In the genomic region with DNA sequence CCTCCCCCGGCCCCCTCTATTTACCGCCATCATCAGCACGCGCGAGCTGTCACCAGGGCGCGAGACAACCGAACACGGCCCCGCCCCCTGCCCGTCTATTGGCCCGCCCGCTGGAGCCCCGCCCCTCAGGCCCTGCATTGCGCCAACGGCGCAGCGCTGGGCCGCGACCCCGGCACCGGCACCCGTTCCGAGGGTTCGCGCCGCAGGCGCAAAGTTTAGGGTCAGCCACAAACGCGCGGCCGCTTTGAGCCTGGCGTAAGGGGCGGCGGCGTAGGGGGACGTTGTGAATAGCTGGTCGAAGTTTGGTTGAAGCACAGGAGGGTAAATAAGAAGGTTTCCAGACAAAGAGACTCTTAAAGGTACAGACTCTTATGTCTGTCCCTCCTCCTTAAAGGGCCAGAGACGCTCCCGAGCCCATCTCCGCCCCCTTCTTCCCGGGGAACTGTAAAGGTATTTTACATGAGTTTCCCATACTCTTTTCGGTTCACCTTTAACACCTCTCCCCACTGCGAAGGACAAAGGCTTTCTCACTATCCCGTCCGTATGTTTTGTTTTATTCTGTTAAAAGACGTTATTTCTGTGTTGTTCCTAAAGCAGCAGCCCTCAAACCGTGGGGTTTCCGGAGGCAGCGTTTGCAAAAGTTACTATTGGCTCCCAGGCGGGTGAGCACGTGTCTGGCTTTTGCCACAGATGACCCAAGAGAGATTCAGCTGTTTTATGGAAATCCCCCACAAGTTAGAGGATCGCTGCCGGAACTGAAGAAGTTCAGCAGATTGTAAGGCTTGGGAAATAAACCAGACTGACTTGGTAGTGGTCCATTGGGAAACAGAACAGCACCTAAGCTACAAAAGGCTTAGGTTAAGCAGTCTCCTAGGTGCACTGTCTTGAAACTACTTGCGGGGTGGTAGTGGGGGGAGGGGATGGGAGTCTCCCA, we compare ENCODE assay signal across 8 cellular contexts. TPM values are rescaled to one million over a fixed set of nuclear protein-coding genes. Genes with fewer than 3 reads are reported as not detected.
DNase-seq lines count a peak whose midpoint lies in the region; ATAC-seq, FAIRE-seq and TF ChIP-seq lines count a peak whose summit lies in the region.

A gene (minus strand): TSS at position 76 of the 934 bp plus-strand sequence. CDS start 88,392 bp downstream, outside the sequence.

- POLR2A ChIA-PET in endothelial cell of umbilical vein (lab: Charles Lee): interaction anchor here (0.6 to 1.0 kb wide), 3 partner anchors 26 to 111 kb away, joined by 3 to 4 read pairs (median 4); a partner anchor contains a TSS

- TF ChIP-seq CTCF in Calu3 (IDR thresholded peaks at IDR 0.05; ENCODE audit: unreplicated experiment) (no peak), endothelial cell of umbilical vein (IDR thresholded peaks at IDR 0.05; ENCODE audit: extremely low read depth in 1 of 2, insufficient read depth in 1 of 2, low read depth in 1 of 2, low read length in 2 of 2) (no peak)

- peak within 1 kb of the TSS; percentile 90 for H2AFZ ChIP-seq in endothelial cell of umbilical vein (ENCODE audit: low read depth, low read length)

- peak; percentile 94 for DNase-seq in Calu3
- DNase-seq in HUDEP-2 (lab: John Stamatoyannopoulos, UW; ENCODE audit: unreplicated experiment in 76 of 76): peak in 75 of 76 experiments; percentile 21 to 97 (median 87)
- DNase-seq in NOMO-1 treated with DMSO at 0.1 percent for 48 hours (lab: John Stamatoyannopoulos, UW; ENCODE audit: unreplicated experiment): peak; percentile 92
- DNase-seq in activated CD8-positive, alpha-beta memory T cell treated with anti-CD3 and anti-CD28 coated beads, Interleukin-2, amount 10 ng/mL, durations not matched to agents 7 days and 5 days: peak; percentile 94
- DNase-seq in endothelial cell of umbilical vein (ENCODE audit: low read depth, low spot score): peak; percentile 89
- peak; percentile 90 for DNase-seq in midbrain (lab: John Stamatoyannopoulos, UW)
- DNase-seq in stimulated activated CD8-positive, alpha-beta memory T cell treated with anti-CD3 and anti-CD28 coated beads, Interleukin-2, amount 100 ng/mL, for 1 hour (ENCODE audit: low read depth in 2 of 2): peak; percentile 78 to 90

- TF ChIP-seq POLR2A in endothelial cell of umbilical vein (IDR thresholded peaks at IDR 0.05; ENCODE audit: low read depth, low read length): peak; percentile 70

- no peak within 1 kb of the TSS for H3K27ac Mint-ChIP-seq in Calu3 (ENCODE audit: unreplicated experiment)
- H3K27ac Mint-ChIP-seq in activated CD8-positive, alpha-beta memory T cell treated with anti-CD3 and anti-CD28 coated beads, Interleukin-2, amount 10 ng/mL, durations not matched to agents 7 days and 5 days: peak within 1 kb of the TSS; percentile 75

- H3K4me2 ChIP-seq in endothelial cell of umbilical vein (ENCODE audit: insufficient read depth, low read length): peak within 1 kb of the TSS; percentile 81

- peaks cover 9% of the 10 kb centered on the region for H3K4me1 Mint-ChIP-seq in Calu3 (ENCODE audit: low read depth, unreplicated experiment)
- H3K4me1 Mint-ChIP-seq in activated CD8-positive, alpha-beta memory T cell treated with anti-CD3 and anti-CD28 coated beads, Interleukin-2, amount 10 ng/mL, durations not matched to agents 7 days and 5 days: peaks cover 9% of the 10 kb centered on the region

- no peaks in the 10 kb centered on the region for H3K9me3 ChIP-seq in endothelial cell of umbilical vein (replicated peaks; ENCODE audit: control insufficient read depth, insufficient read depth, low read length)

- H3K4me3 ChIP-seq in endothelial cell of umbilical vein (replicated peaks in 1 of 3; ENCODE audit: insufficient read depth in 1 of 3, low read depth in 1 of 3, low read length in 3 of 3): peak within 1 kb of the TSS; percentile 70 to 78 (median 72)

- dilution Hi-C loops in endothelial cell of umbilical vein (cut with MboI; ENCODE audit: extremely low pct_ligation_motif_present, low sequenced_read_pairs): no loop called here

- peak; percentile 89 for FAIRE-seq in endothelial cell of umbilical vein (lab: Jason Lieb, UNC)

- H3K27me3 ChIP-seq in endothelial cell of umbilical vein (ENCODE audit: control insufficient read depth in 2 of 2, insufficient read depth in 2 of 2, low read length in 2 of 2): peaks cover 0 to 2% of the 10 kb centered on the region in 2 experiments

- peaks cover 3% of the 10 kb centered on the region for H3K36me3 Mint-ChIP-seq in Calu3 (ENCODE audit: insufficient read depth, unreplicated experiment)
- H3K36me3 Mint-ChIP-seq in activated CD8-positive, alpha-beta memory T cell treated with anti-CD3 and anti-CD28 coated beads, Interleukin-2, amount 10 ng/mL, durations not matched to agents 7 days and 5 days: peaks cover 3% of the 10 kb centered on the region

- intact Hi-C loops in Calu3 (cut with micrococcal nuclease; ENCODE audit: unreplicated experiment): no loop called here
- intact Hi-C loops in endothelial cell of umbilical vein (cut with micrococcal nuclease): loop anchor here (1.0 to 2.0 kb wide), 6 partner anchors 22 to 149 kb away; a partner anchor contains a TSS

- H3K27ac ChIP-seq in endothelial cell of umbilical vein (ENCODE audit: insufficient read depth, low read depth, low read length): peak within 1 kb of the TSS; percentile 84

- H4K20me1 ChIP-seq in endothelial cell of umbilical vein (replicated peaks; ENCODE audit: control insufficient read depth, extremely low read depth, insufficient read depth, low read length): no peaks in the 10 kb centered on the region

- no peaks in the 10 kb centered on the region for H3K27me3 Mint-ChIP-seq in Calu3 (ENCODE audit: unreplicated experiment)
- H3K27me3 Mint-ChIP-seq in activated CD8-positive, alpha-beta memory T cell treated with anti-CD3 and anti-CD28 coated beads, Interleukin-2, amount 10 ng/mL, durations not matched to agents 7 days and 5 days: peaks cover 4% of the 10 kb centered on the region

- no peaks in the 10 kb centered on the region for H3K79me2 ChIP-seq in endothelial cell of umbilical vein (ENCODE audit: control insufficient read depth, insufficient read depth, low read length)

- CTCF ChIA-PET in Calu3 (lab: Charles Lee) (interaction anchor here (0.6 to 2.3 kb wide), 9 partner anchors 8 to 1514 kb away, joined by 3 to 17 read pairs (median 5); a partner anchor contains a TSS), endothelial cell of umbilical vein (lab: Charles Lee) (interaction anchor here (0.9 to 1.9 kb wide), 7 partner anchors 26 to 149 kb away, joined by 3 to 14 read pairs (median 9); a partner anchor contains a TSS)
- CTCF ChIA-PET in activated CD8-positive, alpha-beta memory T cell treated with anti-CD3 and anti-CD28 coated beads, Interleukin-2, amount 10 ng/mL, durations not matched to agents 7 days and 5 days (lab: Charles Lee): interaction anchor here (0.8 to 3.7 kb wide), 9 partner anchors 8 to 204 kb away, joined by 3 to 31 read pairs (median 4); a partner anchor contains a TSS

- no peaks in the 10 kb centered on the region for H3K9me3 Mint-ChIP-seq in Calu3 (ENCODE audit: low read depth, unreplicated experiment)
- H3K9me3 Mint-ChIP-seq in activated CD8-positive, alpha-beta memory T cell treated with anti-CD3 and anti-CD28 coated beads, Interleukin-2, amount 10 ng/mL, durations not matched to agents 7 days and 5 days (ENCODE audit: low read depth): no peaks in the 10 kb centered on the region

- BruUV-seq in Calu3 (replicated peaks; lab: Mats Ljungman, UMichigan): no TSS peak
- BruUV-seq in endothelial cell of umbilical vein (replicated peaks; lab: Mats Ljungman, UMichigan): TSS peak; percentile 70

- H3K4me3 Mint-ChIP-seq in Calu3 (ENCODE audit: low read depth, unreplicated experiment): no peak within 1 kb of the TSS
- H3K4me3 Mint-ChIP-seq in activated CD8-positive, alpha-beta memory T cell treated with anti-CD3 and anti-CD28 coated beads, Interleukin-2, amount 10 ng/mL, durations not matched to agents 7 days and 5 days: no peak within 1 kb of the TSS

- peak within 1 kb of the TSS; percentile 70 for H3K9ac ChIP-seq in endothelial cell of umbilical vein (replicated peaks; ENCODE audit: extremely low read depth, insufficient read depth, low read length)

- H3K9me1 ChIP-seq in endothelial cell of umbilical vein (replicated peaks; ENCODE audit: control insufficient read depth, extremely low read depth, insufficient read depth, low read length): no peaks in the 10 kb centered on the region

- H3K4me1 ChIP-seq in endothelial cell of umbilical vein (ENCODE audit: control insufficient read depth, extremely low read depth, insufficient read depth, low read length): peaks cover 12% of the 10 kb centered on the region

- ATAC-seq in GM21390 (IDR thresholded peaks at IDR 0.05; ENCODE audit: unreplicated experiment): peak; percentile 83
- ATAC-seq in activated CD8-positive, alpha-beta memory T cell treated with anti-CD3 and anti-CD28 coated beads, Interleukin-2, amount 10 ng/mL, durations not matched to agents 7 days and 5 days: peak; percentile 98

- H3K36me3 ChIP-seq in endothelial cell of umbilical vein (ENCODE audit: control insufficient read depth in 2 of 2, extremely low read depth in 1 of 2, insufficient read depth in 2 of 2, low read length in 2 of 2): no peaks in the 10 kb centered on the region

TF ChIP-seq in endothelial cell of umbilical vein, 7 proteins besides CTCF, POLR2A, EP300 and RAD21 (continues in another document):
- no peak for TF ChIP-seq GATA2 (IDR thresholded peaks at IDR 0.05; ENCODE audit: insufficient read depth, insufficient read length, low read depth, low read length)
- peak; percentile 84 for TF ChIP-seq POLR2AphosphoS5 (IDR thresholded peaks at IDR 0.05; ENCODE audit: insufficient read depth, low read depth, low read length)
- TF ChIP-seq, protein P1, sequence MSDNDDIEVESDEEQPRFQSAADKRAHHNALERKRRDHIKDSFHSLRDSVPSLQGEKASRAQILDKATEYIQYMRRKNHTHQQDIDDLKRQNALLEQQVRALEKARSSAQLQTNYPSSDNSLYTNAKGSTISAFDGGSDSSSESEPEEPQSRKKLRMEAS (IDR thresholded peaks at IDR 0.05; ENCODE audit: insufficient read depth, insufficient read length): peak; percentile 63
- no peak for TF ChIP-seq EZH2 (IDR thresholded peaks at IDR 0.05; ENCODE audit: borderline replicate concordance, low read depth, low read length, severe bottlenecking)
- no peak for TF ChIP-seq JUN (IDR thresholded peaks at IDR 0.05; ENCODE audit: borderline replicate concordance, insufficient read depth, insufficient read length, low read depth)

RNA-seq across cellular contexts. Expression of the gene that starts here (rescaled TPM):
- total RNA-seq in Calu3 (2022): 6.9 and 7.0 TPM in 2 replicates
- total RNA-seq in activated CD8-positive, alpha-beta memory T cell treated with anti-CD3 and anti-CD28 coated beads, Interleukin-2, amount 10 ng/mL, durations not matched to agents 7 days and 5 days: 1 to 10 TPM; 7.7 to 9.1 TPM
- 4.1 and 4.5 TPM in 2 replicates for total RNA-seq in endothelial cell of umbilical vein
- polyA plus RNA-seq in endothelial cell of umbilical vein: 2.1 and 2.4 TPM in 2 replicates
- 1.2 and 1.9 TPM in 2 replicates for polyA plus RNA-seq in endothelial cell of umbilical vein (2011; cell fraction: cytosol; rRNA removed)
- polyA plus RNA-seq in endothelial cell of umbilical vein (2011; cell fraction: nucleus; rRNA removed): 10.6 and 11.7 TPM in 2 replicates
- 4.1 and 4.6 TPM in 2 replicates for polyA plus RNA-seq in endothelial cell of umbilical vein (2012)
- polyA minus RNA-seq in endothelial cell of umbilical vein: 4.4 and 5.0 TPM in 2 replicates
- polyA minus RNA-seq in endothelial cell of umbilical vein (2011; cell fraction: cytosol; rRNA and poly(A)+ RNA removed): 2.4 TPM
- 7.1 and 9.0 TPM in 2 replicates for polyA minus RNA-seq in endothelial cell of umbilical vein (2011; cell fraction: nucleus; rRNA and poly(A)+ RNA removed)

Comparison
In these comparisons a context has a peak if more than half of its experiments do, and no peak if none do; other contexts are left out.
1. Peak in every context shown above with its lines: DNase-seq, ATAC-seq, H3K4me3 ChIP-seq and H3K27ac ChIP-seq.